ENCODE assay signal across 8 cellular contexts in genomic region chr3:139329364-139329850, GRCh38. TPM values are rescaled to one million over a fixed set of nuclear protein-coding genes. Genes with fewer than 3 reads are reported as not detected.
DNase-seq lines count a peak whose midpoint lies in the region; ATAC-seq and TF ChIP-seq lines count a peak whose summit lies in the region.

No MANE protein-coding gene starts in this region.

- H3K36me3 ChIP-seq in body of pancreas (replicated peaks in 1 of 2; ENCODE audit: insufficient read depth in 1 of 2, low read depth in 2 of 2) = no peaks in the 10 kb centered on the region

- TF ChIP-seq CTCF in AG04450 (IDR thresholded peaks at IDR 0.05; ENCODE audit: low read depth, low read length) = peak; percentile 100
- peak; percentile 98 to 100 (median 100) for TF ChIP-seq CTCF in body of pancreas (IDR thresholded peaks at IDR 0.05)

- no peak overlapping the region for H3K27ac ChIP-seq in AG04450 (ENCODE audit: low read depth, low read length)
- H3K27ac ChIP-seq in body of pancreas = no peak overlapping the region

- H3K4me1 ChIP-seq in body of pancreas = peaks cover 5% of the 10 kb centered on the region

- H3K4me3 ChIP-seq in AG04450 (ENCODE audit: low read depth, low read length) (0 out of 2 replicates have a peak overlapping the region, but pooled peaks have one; percentile 20), body of pancreas (no peak overlapping the region)

- 11 to 18% methylated on average over 9 to 25 of the region's 25 CpGs for WGBS in body of pancreas, 2 donors

- peaks cover 4% of the 10 kb centered on the region; the same call in 1 of the 2 replicates for H3K9me3 ChIP-seq in AG04450 (ENCODE audit: control insufficient read depth, insufficient read depth, low read length)
- no peaks in the 10 kb centered on the region for H3K9me3 ChIP-seq in body of pancreas

- CTCF ChIA-PET in AG04450 (lab: Charles Lee) = interaction anchor here (0.6 to 6.0 kb wide), 46 partner anchors 11 to 552 kb away, joined by 3 to 140 read pairs (median 4); no protein-coding TSS in a partner anchor

- DNase-seq in AG04450 (ENCODE audit: low read depth, low spot score) (no peak), NCI-H2107 (lab: John Stamatoyannopoulos, UW) (peak; percentile 86), UCSD-AML1 (lab: John Stamatoyannopoulos, UW; ENCODE audit: unreplicated experiment) (peak; percentile 93), body of pancreas (peak; percentile 88 to 92 (median 92)), iPS-NIHi11 (ENCODE audit: low spot score) (peak; percentile 98)
- DNase-seq in stimulated activated CD4-positive, alpha-beta T cell treated with anti-CD3 and anti-CD28 coated beads, Interleukin-12 subunit alpha, Interleukin-12 subunit beta, amount 100 ng/mL, for 48 hours (ENCODE audit: low read depth in 2 of 3, low spot score in 1 of 3) = peak; percentile 80 to 95 (median 88)

- H3K27me3 ChIP-seq in AG04450 (ENCODE audit: control insufficient read depth, insufficient read depth, low read length) (peaks cover 10% of the 10 kb centered on the region), body of pancreas (no peaks in the 10 kb centered on the region)

- POLR2A ChIA-PET in AG04450 (lab: Yijun Ruan, JAX) = no interaction called here

- TF ChIP-seq POLR2A in body of pancreas (IDR thresholded peaks at IDR 0.05) = no peak

- ATAC-seq in GM18520 (IDR thresholded peaks at IDR 0.05; ENCODE audit: unreplicated experiment) (peak; percentile 82), HG03060 (IDR thresholded peaks at IDR 0.05; ENCODE audit: low read depth, unreplicated experiment) (peak; percentile 77), body of pancreas (peak; percentile 98)

- intact Hi-C loops in body of pancreas (cut with DNase I) = loop anchor here (5.0 kb wide), 2 partner anchors 222 to 387 kb away; no protein-coding TSS in a partner anchor

RNA-seq across cellular contexts. Expression of gene MRPS22, which starts 14.4 kb away (rescaled TPM):
- 50.1 and 68.4 TPM in 2 replicates for polyA plus RNA-seq in AG04450 (2011; rRNA removed)
- polyA minus RNA-seq in AG04450 (2011; rRNA and poly(A)+ RNA removed) = 22.1 and 37.3 TPM in 2 replicates
- 10 to 100 TPM; 18.7 to 29.7 TPM for total RNA-seq in body of pancreas
